1 cellular context compared by ENCODE assay signal in the genomic region with DNA sequence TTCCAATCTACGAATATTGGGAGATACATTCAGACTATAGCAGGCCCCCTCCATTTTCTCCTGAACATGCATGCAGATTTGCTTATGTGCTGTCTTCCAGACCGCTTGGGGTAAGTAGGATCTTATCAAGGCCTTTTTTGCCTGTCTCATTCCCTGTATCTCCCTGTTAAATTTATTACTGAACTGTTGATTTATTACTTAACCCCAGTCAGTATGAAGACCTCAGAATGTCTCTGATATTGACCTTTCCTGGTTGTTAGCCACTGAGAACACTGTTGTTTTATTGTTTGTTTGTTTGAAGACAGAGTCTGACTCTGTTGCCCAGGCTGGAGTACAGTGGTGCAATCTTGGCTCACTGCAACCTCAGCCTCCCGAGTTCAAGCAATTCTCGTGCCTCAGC. TPM values are rescaled to one million over a fixed set of nuclear protein-coding genes. Genes with fewer than 3 reads are reported as not detected.
"Had no signal": no experiment of that assay in that cellular context is flagged by ENCODE, and none has a peak within 500 bp of the region (broad histone marks: within the 10 kb centered on the region; RNA-seq: fewer than 3 reads in every experiment).

No MANE protein-coding gene starts in this region.

RNA-seq across cellular contexts. Expression of a gene that starts 46.1 kb away (rescaled TPM):
- total RNA-seq: activated B cell treated with CpG ODN at 0.5 μM for 24 hours had no signal
